29 cellular contexts compared by ENCODE assay signal in the genomic region with DNA sequence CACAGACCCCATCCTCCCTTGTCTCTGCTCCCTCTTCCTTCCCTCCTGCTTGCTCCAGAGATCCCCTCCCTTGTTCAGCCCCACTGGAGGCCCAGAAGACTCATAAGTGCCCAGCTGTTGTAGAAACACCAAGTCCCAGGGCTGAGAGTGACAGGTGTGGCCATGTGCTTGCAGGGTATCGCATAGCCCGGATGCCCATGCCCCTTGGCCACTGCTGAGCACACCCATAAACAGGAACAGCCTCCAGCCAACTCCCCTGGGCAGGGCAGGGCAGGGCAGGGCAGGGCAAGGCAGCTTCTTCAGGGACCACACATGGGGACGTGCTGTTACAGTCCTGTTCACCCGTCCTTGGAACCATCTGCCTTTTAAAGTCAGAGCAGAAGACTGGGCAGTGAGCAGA. TPM values are rescaled to one million over a fixed set of nuclear protein-coding genes. Genes with fewer than 3 reads are reported as not detected.
"Had no signal": no experiment of that assay in that cellular context is flagged by ENCODE, and none has a peak within 500 bp of the region (broad histone marks: within the 10 kb centered on the region; RNA-seq: fewer than 3 reads in every experiment).

No MANE protein-coding gene starts in this region.

- H3K36me3 ChIP-seq: ascending aorta, brain microvascular endothelial cell, ovary, prostate gland, right atrium auricular region, stomach, suprapubic skin, uterus had no signal

- ATAC-seq: activated CD4-positive, alpha-beta T cell treated with anti-CD3 and anti-CD28 coated beads for 36 hours; activated naive CD4-positive, alpha-beta T cell treated with anti-CD3 and anti-CD28 coated beads, Interleukin-2, amount 50 U/mL, for 72 hours; activated T-helper 17 cell treated with anti-CD3 and anti-CD28 coated beads, Interleukin-2, amount 50 U/mL, for 72 hours; foreskin keratinocyte; naive thymus-derived CD8-positive, alpha-beta T cell; stimulated activated memory B cell treated with anti-CD40 and anti-IgM and Interleukin-4, amounts not matched to agents 10 μg/mL and 1 μg/mL and 100 μg/mL, for 72 hours had no signal

- DNase-seq: activated B cell treated with CpG ODN at 0.5 μM for 24 hours; activated CD4-positive, alpha-beta T cell treated with anti-CD3 and anti-CD28 coated beads for 36 hours; activated CD4-positive, alpha-beta T cell treated with anti-CD3 and anti-CD28 coated beads, Interleukin-2, amount 50 U/mL, for 4 hours; activated CD8-positive, alpha-beta memory T cell treated with anti-CD3 and anti-CD28 coated beads for 24 hours; activated CD8-positive, alpha-beta memory T cell treated with anti-CD3 and anti-CD28 coated beads, Interleukin-2, amount 50 U/mL, for 4 hours; activated T-cell treated with anti-CD3 and anti-CD28 coated beads, Interleukin-2, amount 50 U/mL, for 24 hours; brain microvascular endothelial cell; caudate nucleus; dermis blood vessel endothelial cell; effector memory CD4-positive, alpha-beta T cell; foreskin keratinocyte; hippocampal formation; naive thymus-derived CD8-positive, alpha-beta T cell; ovary; stimulated activated CD4-positive, alpha-beta T cell treated with anti-CD3 and anti-CD28 coated beads, Interleukin-15, amount 100 ng/mL, for 24 hours; stomach; trophoblast cell; uterus had no signal

- H3K4me3 ChIP-seq: ascending aorta, ovary, prostate gland, right atrium auricular region, skin epidermis, stomach, suprapubic skin, uterus had no signal

- H3K27me3 ChIP-seq: ascending aorta, brain microvascular endothelial cell, ovary, right atrium auricular region, stomach, uterus had no signal

- H3K9me3 ChIP-seq: ovary, prostate gland had no signal

- H3K4me1 ChIP-seq: ascending aorta, foreskin keratinocyte, prostate gland, right atrium auricular region, stomach, suprapubic skin, uterus had no signal

- H3K27ac ChIP-seq: ascending aorta, brain microvascular endothelial cell, foreskin keratinocyte, ovary, prostate gland, right atrium auricular region, skin epidermis, stomach, suprapubic skin, uterus had no signal

RNA-seq across cellular contexts. Expression of a gene that starts 2.0 kb away (rescaled TPM):
- total RNA-seq: activated B cell treated with CpG ODN at 0.5 μM for 24 hours; activated CD4-positive, alpha-beta T cell treated with anti-CD3 and anti-CD28 coated beads for 36 hours; activated naive CD4-positive, alpha-beta T cell treated with anti-CD3 and anti-CD28 coated beads, Interleukin-2, amount 50 U/mL, for 72 hours; activated T-helper 17 cell treated with anti-CD3 and anti-CD28 coated beads, Interleukin-2, amount 50 U/mL, for 72 hours; ascending aorta; dermis blood vessel endothelial cell; foreskin keratinocyte; liver; mononuclear cell; naive thymus-derived CD8-positive, alpha-beta T cell; right atrium auricular region; stomach; suprapubic skin; T-helper 1 cell treated with Interleukin-12 subunit alpha and Interleukin-12 subunit beta and Interleukin-4 antibody, amounts not matched to agents 30 ng/mL and 1 ng/mL, for 36 hours; uterus had no signal
